Comparison of ENCODE assay signal across 22 cellular contexts in the genomic region with DNA sequence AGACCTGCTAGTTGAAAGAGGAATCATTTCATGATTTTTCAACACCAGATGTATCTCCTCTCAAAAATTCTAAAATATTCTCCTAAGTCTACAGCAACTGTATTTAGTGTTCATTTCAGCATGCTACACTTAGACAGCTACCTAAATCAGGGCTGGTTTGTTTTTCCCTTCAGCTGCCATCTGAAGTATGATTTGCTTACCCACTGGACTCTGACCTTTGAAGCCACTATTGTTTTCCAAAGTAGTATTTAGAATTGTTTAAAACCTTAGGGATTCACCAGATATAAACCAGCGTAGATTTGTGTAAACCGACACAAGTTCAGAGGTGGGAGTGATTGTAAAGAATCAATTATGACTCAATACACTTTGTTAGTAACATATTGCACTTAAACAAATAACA.
DNase-seq lines count a peak whose midpoint lies in the region; ATAC-seq, FAIRE-seq and TF ChIP-seq lines count a peak whose summit lies in the region.
"Had no signal": no experiment of that assay in that cellular context is flagged by ENCODE, and none has a peak within 500 bp of the region (broad histone marks: within the 10 kb centered on the region; RNA-seq: fewer than 3 reads in every experiment).

No MANE protein-coding gene starts in this region.

- H2AK5ac ChIP-seq in mesenchymal stem cell (ENCODE audit: low read length, severe bottlenecking) = no peak overlapping the region

- H2BK12ac ChIP-seq in mesenchymal stem cell (ENCODE audit: low read length in 2 of 2) = no peak overlapping the region

- WGBS in HepG2 (ENCODE audit: low lambda C conversion rate) = 37% methylated on average over 2 of the region's 2 CpGs
- 77% methylated on average over 2 of the region's 2 CpGs for WGBS in right lobe of liver (ENCODE audit: insufficient coverage, low coverage, low lambda C conversion rate, missing lambda C conversion rate)
- no CpG with 5 or more reads among the region's 2 CpGs for WGBS in mesenchymal stem cell

- H4K8ac ChIP-seq in mesenchymal stem cell (ENCODE audit: low read length) = no peak overlapping the region

- FAIRE-seq in HepG2 (lab: Jason Lieb, UNC) = no peak
- FAIRE-seq: A549, D721Med, G401.6, GM12891, GM19239 had no signal

- H3K18ac ChIP-seq in mesenchymal stem cell (ENCODE audit: low read depth in 1 of 2, low read length in 2 of 2) = no peak overlapping the region

- H3K79me1 ChIP-seq in mesenchymal stem cell (replicated peaks; ENCODE audit: low read length, poor library complexity, severe bottlenecking) = no peaks in the 10 kb centered on the region

- H3K9me3 ChIP-seq in HepG2 (ENCODE audit: low read length) (no peaks in the 10 kb centered on the region), right lobe of liver (no peaks in the 10 kb centered on the region), mesenchymal stem cell (ENCODE audit: control insufficient read depth, low read length) (no peaks in the 10 kb centered on the region)
- H3K9me3 ChIP-seq: A549; BLaER1 treated with 17β-estradiol and CSF1 and Interleukin-3, amounts not matched to agents 10 nM and 100 nM; Caco-2 had no signal

- intact Hi-C loops in HepG2 (cut with micrococcal nuclease; ENCODE audit: unreplicated experiment) (no loop called here), right lobe of liver (cut with DNase I) (no loop called here)

- no peak overlapping the region for H3K9ac ChIP-seq in HepG2 (ENCODE audit: insufficient read depth, low read depth, low read length)
- no peak overlapping the region for H3K9ac ChIP-seq in mesenchymal stem cell (ENCODE audit: low read length)
- H3K9ac ChIP-seq: BLaER1 treated with 17β-estradiol and CSF1 and Interleukin-3, amounts not matched to agents 10 nM and 100 nM had no signal

- no peak for TF ChIP-seq POLR2A in HepG2 (IDR thresholded peaks at IDR 0.05; ENCODE audit: insufficient read depth in 1 of 2, low read depth in 2 of 2, low read length in 2 of 2)
- TF ChIP-seq POLR2A in right lobe of liver (IDR thresholded peaks at IDR 0.05) = no peak

- no peak overlapping the region for H2AFZ ChIP-seq in HepG2 (ENCODE audit: low read length)
- no peak overlapping the region for H2AFZ ChIP-seq in mesenchymal stem cell (ENCODE audit: low read depth, low read length)

- no TSS peak for BruUV-seq in HepG2 (replicated peaks; lab: Mats Ljungman, UMichigan)

- in situ Hi-C loops in HepG2 (cut with HindIII; ENCODE audit: extremely low pct_ligation_motif_present, low pct_unique_long_range_greater_than_20kb) = no loop called here

- CTCF ChIA-PET in HepG2 (lab: Yijun Ruan, JAX; ENCODE audit: low intra/inter-chr PET ratio, low total read pairs) = no interaction called here

- H3K27ac ChIP-seq in HepG2 (ENCODE audit: extremely low read length, insufficient read depth, low read length) (no peak overlapping the region), right lobe of liver (no peak overlapping the region), mesenchymal stem cell (ENCODE audit: low read length, poor library complexity, severe bottlenecking) (no peak overlapping the region)
- H3K27ac ChIP-seq: 22Rv1; A549; BLaER1 treated with 17β-estradiol and CSF1 and Interleukin-3, amounts not matched to agents 10 nM and 100 nM; C4-2B had no signal

- H2BK15ac ChIP-seq in mesenchymal stem cell (ENCODE audit: low read depth, poor library complexity, severe bottlenecking) = no peak overlapping the region

- no peak for TF ChIP-seq RAD21 in HepG2 (CRISPR knock-in tag; IDR thresholded peaks at IDR 0.05)

- H3K14ac ChIP-seq in mesenchymal stem cell (ENCODE audit: low read length in 2 of 2) = no peak overlapping the region

- TF ChIP-seq EP300 in HepG2 (IDR thresholded peaks at IDR 0.05; ENCODE audit: low read depth in 2 of 2, low read length in 2 of 2) (no peak), HepG2 (CRISPR knock-in tag; IDR thresholded peaks at IDR 0.05; ENCODE audit: borderline replicate concordance) (no peak)

- peak; percentile 43 for DNase-seq in HepG2 (ENCODE audit: low spot score)
- no peak for DNase-seq in right lobe of liver
- DNase-seq in NCI-H526 (lab: John Stamatoyannopoulos, UW) = peak; percentile 40 to 56
- peak; percentile 13 for DNase-seq in NCI-H69 (lab: John Stamatoyannopoulos, UW)
- DNase-seq in mesenchymal stem cell = no peak
- DNase-seq in H7 = no peak
- DNase-seq: AML-193; Caco-2; Calu3; CD4-positive, alpha-beta T cell; CD8-positive, alpha-beta T cell; DMS79 treated with DMSO at 0.1 percent for 48 hours; GF-D8 had no signal

- POLR2A ChIA-PET in HepG2 (lab: Yijun Ruan, JAX) = no interaction called here

- no peaks in the 10 kb centered on the region for H3K27me3 ChIP-seq in HepG2 (ENCODE audit: control insufficient read depth in 1 of 2, insufficient read depth in 2 of 2, low read length in 2 of 2)
- H3K27me3 ChIP-seq in right lobe of liver = no peaks in the 10 kb centered on the region
- no peaks in the 10 kb centered on the region for H3K27me3 ChIP-seq in mesenchymal stem cell (ENCODE audit: control insufficient read depth in 1 of 2, insufficient read depth in 1 of 2, low read length in 2 of 2)
- no peaks in the 10 kb centered on the region for H3K27me3 ChIP-seq in H7 (ENCODE audit: control insufficient read depth, insufficient read depth, low read length)
- H3K27me3 ChIP-seq: BLaER1 treated with 17β-estradiol and CSF1 and Interleukin-3, amounts not matched to agents 10 nM and 100 nM had no signal

- no peak overlapping the region for H2BK5ac ChIP-seq in mesenchymal stem cell (ENCODE audit: low read depth, low read length, poor library complexity, severe bottlenecking)

- TF ChIP-seq CTCF in HepG2 (CRISPR knock-in tag; IDR thresholded peaks at IDR 0.05) (no peak), right lobe of liver (IDR thresholded peaks at IDR 0.05) (no peak)

- H3K79me2 ChIP-seq in HepG2 (ENCODE audit: insufficient read depth, low read length) = no peaks in the 10 kb centered on the region

- no peaks in the 10 kb centered on the region for H4K20me1 ChIP-seq in HepG2 (ENCODE audit: insufficient read depth, low read length)
- H4K20me1 ChIP-seq: BLaER1 treated with 17β-estradiol and CSF1 and Interleukin-3, amounts not matched to agents 10 nM and 100 nM had no signal

- peak overlapping the region; percentile 5; the same call in 1 of the 2 replicates for H3K4me2 ChIP-seq in HepG2 (ENCODE audit: low read depth, low read length)
- H3K4me2 ChIP-seq in mesenchymal stem cell (ENCODE audit: low read length, poor library complexity, severe bottlenecking) = no peak overlapping the region
- H3K4me2 ChIP-seq: A549; BLaER1 treated with 17β-estradiol and CSF1 and Interleukin-3, amounts not matched to agents 10 nM and 100 nM had no signal

- H4K91ac ChIP-seq in mesenchymal stem cell (ENCODE audit: low read length) = no peak overlapping the region

- H3K4ac ChIP-seq in mesenchymal stem cell (ENCODE audit: low read depth in 1 of 2, low read length in 2 of 2) = no peak overlapping the region

- H3K23ac ChIP-seq in mesenchymal stem cell (ENCODE audit: low read length in 2 of 2) = no peak overlapping the region

- no peak overlapping the region for H3K4me3 ChIP-seq in HepG2 (replicated peaks in 1 of 3; ENCODE audit: insufficient read depth in 1 of 3, low read depth in 2 of 3, low read length in 3 of 3)
- H3K4me3 ChIP-seq in right lobe of liver = no peak overlapping the region
- H3K4me3 ChIP-seq in mesenchymal stem cell (ENCODE audit: insufficient read depth in 1 of 2, low read depth in 1 of 2, low read length in 2 of 2) = no peak overlapping the region
- no peak overlapping the region for H3K4me3 ChIP-seq in H7 (ENCODE audit: insufficient read depth, low read depth, low read length)
- H3K4me3 ChIP-seq: A549; BLaER1 treated with 17β-estradiol and CSF1 and Interleukin-3, amounts not matched to agents 10 nM and 100 nM had no signal

- H3K36me3 ChIP-seq in HepG2 (replicated peaks in 1 of 2; ENCODE audit: control insufficient read depth in 1 of 2, insufficient read depth in 2 of 2, low read length in 2 of 2) (no peaks in the 10 kb centered on the region), right lobe of liver (no peaks in the 10 kb centered on the region), mesenchymal stem cell (ENCODE audit: control insufficient read depth in 1 of 2, insufficient read depth in 2 of 2, low read depth in 1 of 2, low read length in 2 of 2) (peaks cover 0 to 40% of the 10 kb centered on the region in 2 experiments), H7 (replicated peaks; ENCODE audit: control insufficient read depth, insufficient read depth, low read length) (no peaks in the 10 kb centered on the region)
- H3K36me3 ChIP-seq: BLaER1 treated with 17β-estradiol and CSF1 and Interleukin-3, amounts not matched to agents 10 nM and 100 nM had no signal

- H2BK120ac ChIP-seq in mesenchymal stem cell (ENCODE audit: low read depth, low read length) = no peak overlapping the region

- H3K4me1 ChIP-seq in HepG2 (ENCODE audit: insufficient read depth, low read length) (peaks cover 11% of the 10 kb centered on the region), right lobe of liver (no peaks in the 10 kb centered on the region), mesenchymal stem cell (ENCODE audit: control insufficient read depth, insufficient read depth, low read depth, low read length) (no peaks in the 10 kb centered on the region)
- H3K4me1 ChIP-seq: A549; BLaER1 treated with 17β-estradiol and CSF1 and Interleukin-3, amounts not matched to agents 10 nM and 100 nM; Caco-2 had no signal

- ATAC-seq in HepG2 = peak; percentile 67; the same call in 2 of the 3 replicates
- ATAC-seq in right lobe of liver = no peak
- no peak for ATAC-seq in HG02885 (IDR thresholded peaks at IDR 0.05; ENCODE audit: poor library complexity, unreplicated experiment)
- ATAC-seq: A549; CD8-positive, alpha-beta T cell had no signal

TF ChIP-seq in HepG2, 621 proteins besides CTCF, POLR2A, EP300 and RAD21 (continues in another document):
- TF ChIP-seq SOX5 (CRISPR knock-in tag; IDR thresholded peaks at IDR 0.05; ENCODE audit: borderline replicate concordance) = peak; percentile 59; the same call in 1 of the 2 replicates
- TF ChIP-seq HNF4G (IDR thresholded peaks at IDR 0.05; ENCODE audit: borderline replicate concordance, low read depth, low read length) = peak; percentile 27; the same call in 1 of the 2 replicates
- no peak for TF ChIP-seq HNF4G (CRISPR knock-in tag; IDR thresholded peaks at IDR 0.05; ENCODE audit: borderline replicate concordance, low read depth)
- no peak for TF ChIP-seq ZNF619 (CRISPR knock-in tag; IDR thresholded peaks at IDR 0.05)
- TF ChIP-seq POGZ (CRISPR knock-in tag; IDR thresholded peaks at IDR 0.05) = 0 out of 2 replicates have a peak, but pooled peaks have one; percentile 15
- TF ChIP-seq HNF4A (CRISPR knock-in tag; IDR thresholded peaks at IDR 0.05) = peak; percentile 48; the same call in 1 of the 2 replicates
- no peak for TF ChIP-seq SOX6 (IDR thresholded peaks at IDR 0.05)
- TF ChIP-seq SOX6 (CRISPR knock-in tag; IDR thresholded peaks at IDR 0.05) = peak; percentile 53

Comparison
In these comparisons a context has a peak if more than half of its experiments do, and no peak if none do; other contexts are left out.
1. DNase-seq: peak in HepG2 (single experiment), NCI-H526 (2 of 2) and NCI-H69 (single experiment); none in right lobe of liver (0 of 3), mesenchymal stem cell (single experiment) and H7 (single experiment).